Comparison of ENCODE assay signal across 1 cellular context in the genomic region with DNA sequence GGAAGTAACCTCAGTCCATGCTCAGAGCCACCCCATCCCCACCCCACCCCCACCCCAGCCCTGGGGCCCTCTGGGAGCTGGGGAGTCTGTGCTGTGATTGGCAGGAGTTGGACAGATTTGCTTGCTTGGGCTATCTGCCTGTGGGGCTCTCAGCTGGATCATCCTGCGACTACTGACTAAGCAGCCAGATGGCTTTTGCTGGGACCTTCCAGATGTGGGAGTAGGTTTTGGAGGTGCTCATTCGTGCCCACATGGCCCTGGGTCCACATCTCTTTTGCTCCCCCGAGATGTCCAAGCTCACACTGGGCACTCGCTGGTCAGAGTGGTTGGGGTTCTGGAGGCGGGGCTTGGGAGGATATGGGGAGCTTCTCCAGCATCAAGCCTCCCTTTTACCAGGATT.
TF ChIP-seq lines count a peak whose summit lies in the region.

No MANE protein-coding gene starts in this region.

TF ChIP-seq in IMR-90, 13 proteins besides CTCF, POLR2A, EP300 and RAD21:
- TF ChIP-seq BHLHE40 (IDR thresholded peaks at IDR 0.05; ENCODE audit: low read depth, low read length) (no peak), MAFK (IDR thresholded peaks at IDR 0.05; ENCODE audit: low read depth, low read length) (no peak), FOS (IDR thresholded peaks at IDR 0.05; ENCODE audit: low read depth, low read length) (no peak)
